ENCODE assay signal across 38 cellular contexts in the genomic region with DNA sequence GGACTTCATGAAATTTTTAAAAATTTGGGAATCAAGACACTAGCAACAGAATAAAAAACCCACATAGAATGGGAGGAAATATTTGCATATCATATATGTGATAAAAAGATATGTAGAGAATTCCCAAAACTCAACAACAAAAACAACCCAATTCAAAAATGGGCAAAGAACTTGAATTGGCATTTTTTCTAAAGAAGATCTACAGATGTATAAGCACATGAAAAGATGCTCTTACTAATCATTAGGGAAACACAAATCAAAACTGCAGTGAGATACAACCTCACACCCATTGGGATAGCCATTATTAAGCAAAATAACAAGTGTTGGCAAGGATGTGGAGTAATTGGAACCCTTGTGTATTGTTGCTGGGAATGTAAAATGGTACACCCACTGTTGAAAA. TPM values are rescaled to one million over a fixed set of nuclear protein-coding genes. Genes with fewer than 3 reads are reported as not detected.
"Had no signal": no experiment of that assay in that cellular context is flagged by ENCODE, and none has a peak within 500 bp of the region (broad histone marks: within the 10 kb centered on the region; RNA-seq: fewer than 3 reads in every experiment).

No MANE protein-coding gene starts in this region.

- H3K4me3 ChIP-seq: adrenal gland, ascending aorta, body of pancreas, breast epithelium, cardiac muscle cell had no signal

- H3K27me3 ChIP-seq: adrenal gland, ascending aorta, body of pancreas, brain microvascular endothelial cell, breast epithelium, cardiac muscle cell had no signal

- H3K9me3 ChIP-seq: body of pancreas, breast epithelium had no signal

- FAIRE-seq: astrocyte, bronchial epithelial cell, colon had no signal

- H3K36me3 ChIP-seq: adrenal gland, ascending aorta, brain microvascular endothelial cell, breast epithelium, cardiac muscle cell had no signal

- H3K4me1 ChIP-seq: adrenal gland, ascending aorta, body of pancreas, breast epithelium had no signal

- ATAC-seq: activated naive CD4-positive, alpha-beta T cell treated with anti-CD3 and anti-CD28 coated beads, Interleukin-2, amount 50 U/mL, for 72 hours; activated naive CD8-positive, alpha-beta T cell treated with anti-CD3 and anti-CD28 coated beads, Interleukin-2, amount 50 U/mL, for 24 hours; activated T-cell treated with anti-CD3 and anti-CD28 coated beads, Interleukin-2, amount 50 U/mL, for 4 hours; activated T-cell treated with anti-CD3 and anti-CD28 coated beads, Interleukin-2, amount 50 U/mL, for 72 hours; activated T-helper 17 cell treated with anti-CD3 and anti-CD28 coated beads, Interleukin-2, amount 50 U/mL, for 72 hours; body of pancreas had no signal

- H3K27ac ChIP-seq: adrenal gland, ascending aorta, body of pancreas, brain microvascular endothelial cell, breast epithelium, cardiac muscle cell had no signal

- DNase-seq: activated effector memory CD4-positive, alpha-beta T cell treated with anti-CD3 and anti-CD28 coated beads, Interleukin-2, amount 50 U/mL, for 16 hours; activated effector memory CD4-positive, alpha-beta T cell treated with Interleukin-2 at 50 U/mL for 16 hours; activated gamma-delta T cell; activated gamma-delta T cell treated with Interleukin-2 at 50 U/mL for 16 hours; activated naive CD4-positive, alpha-beta T cell; activated naive CD4-positive, alpha-beta T cell treated with anti-CD3 and anti-CD28 coated beads for 36 hours; activated naive CD4-positive, alpha-beta T cell treated with anti-CD3 and anti-CD28 coated beads, Interleukin-2, amount 10 ng/mL, durations not matched to agents 7 days and 5 days; activated naive CD4-positive, alpha-beta T cell treated with anti-CD3 and anti-CD28 coated beads, Interleukin-2, amount 50 U/mL, for 16 hours; activated naive CD4-positive, alpha-beta T cell treated with Interleukin-2 at 50 U/mL for 16 hours; activated naive CD8-positive, alpha-beta T cell treated with anti-CD3 and anti-CD28 coated beads for 36 hours; activated naive CD8-positive, alpha-beta T cell treated with anti-CD3 and anti-CD28 coated beads, Interleukin-2, amount 10 ng/mL, durations not matched to agents 7 days and 5 days; activated naive CD8-positive, alpha-beta T cell treated with anti-CD3 and anti-CD28 coated beads, Interleukin-2, amount 50 U/mL, for 24 hours; activated T-cell treated with anti-CD3 and anti-CD28 coated beads, Interleukin-2, amount 50 U/mL, for 4 hours; activated T-cell treated with anti-CD3 and anti-CD28 coated beads, Interleukin-2, amount 50 U/mL, for 48 hours; activated T-cell treated with anti-CD3 and anti-CD28 coated beads, Interleukin-2, amount 50 U/mL, for 72 hours; adrenal gland; amniotic stem cell; amygdala; anterior cingulate cortex; aorta; body of pancreas; brain microvascular endothelial cell; caudate nucleus; central memory CD4-positive, alpha-beta T cell; cerebellar nuclear complex had no signal

RNA-seq across cellular contexts. Expression of gene LCTL, which starts 10.1 kb away (rescaled TPM):
- total RNA-seq: activated naive CD4-positive, alpha-beta T cell treated with anti-CD3 and anti-CD28 coated beads for 36 hours; activated naive CD4-positive, alpha-beta T cell treated with anti-CD3 and anti-CD28 coated beads, Interleukin-2, amount 50 U/mL, for 72 hours; activated naive CD8-positive, alpha-beta T cell treated with anti-CD3 and anti-CD28 coated beads for 36 hours; activated naive CD8-positive, alpha-beta T cell treated with anti-CD3 and anti-CD28 coated beads, Interleukin-2, amount 10 ng/mL, durations not matched to agents 7 days and 5 days; activated T-cell treated with anti-CD3 and anti-CD28 coated beads, Interleukin-2, amount 50 U/mL, for 4 hours; activated T-cell treated with anti-CD3 and anti-CD28 coated beads, Interleukin-2, amount 50 U/mL, for 72 hours; activated T-helper 1 cell treated with anti-CD3 and anti-CD28 coated beads, Interleukin-12 subunit alpha, Interleukin-12 subunit beta, Interleukin-2, Interleukin-4 antibody, amounts not matched to agents 30 ng/mL and 10 ng/mL and 1 ng/mL, durations not matched to agents 14 hours and 24 hours and 36 hours; activated T-helper 17 cell treated with anti-CD3 and anti-CD28 coated beads, Interleukin-2, amount 50 U/mL, for 72 hours; activated T-helper 2 cell treated with anti-CD3 and anti-CD28 coated beads, Interferon-gamma antibody, Interleukin-2, Interleukin-4, amounts not matched to agents 10 μg/mL and 5 μg/mL and 100 μg/mL, durations not matched to agents 14 hours and 24 hours and 36 hours; adrenal gland; aorta; ascending aorta; body of pancreas; breast epithelium; cardiac septum; cerebellum had no signal
- polyA plus RNA-seq: adipose tissue, aorta had no signal
